22 cellular contexts compared by ENCODE assay signal in the genomic region with DNA sequence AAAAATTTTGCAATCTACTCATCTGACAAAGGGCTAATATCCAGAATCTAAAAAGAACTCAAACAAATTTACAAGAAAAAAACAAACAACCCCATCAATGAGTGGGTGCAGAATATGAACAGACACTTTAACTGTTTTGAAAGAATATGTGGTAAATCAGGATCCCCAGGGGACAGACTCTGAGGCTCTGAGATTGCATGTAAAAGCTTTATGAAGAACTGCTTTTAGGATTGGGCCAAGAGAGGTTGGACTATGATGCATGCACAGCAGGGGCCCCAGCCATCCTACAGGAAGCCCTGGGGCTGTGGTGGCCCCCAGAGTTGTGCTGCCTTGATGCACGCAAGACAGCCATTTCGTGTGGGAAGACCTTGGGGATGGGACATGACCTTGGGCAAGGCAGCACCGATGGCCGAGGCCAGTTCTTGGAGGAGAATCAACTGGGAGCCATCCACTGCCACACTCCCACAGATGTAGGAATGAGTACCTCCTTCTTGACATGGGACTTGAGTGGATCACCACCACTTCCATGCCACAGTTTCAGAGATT.
DNase-seq lines count a peak whose midpoint lies in the region; ATAC-seq, FAIRE-seq and TF ChIP-seq lines count a peak whose summit lies in the region.
"Had no signal": no experiment of that assay in that cellular context is flagged by ENCODE, and none has a peak within 500 bp of the region (broad histone marks: within the 10 kb centered on the region; RNA-seq: fewer than 3 reads in every experiment).

No MANE protein-coding gene starts in this region.

- intact Hi-C loops in kidney (cut with DNase I): no loop called here

- ATAC-seq in stimulated activated effector memory CD8-positive, alpha-beta T cell treated with anti-CD3 and anti-CD28 coated beads, Interleukin-12 subunit alpha, Interleukin-12 subunit beta, amount 100 ng/mL, for 72 hours: no peak
- no peak for ATAC-seq in HG03139 (IDR thresholded peaks at IDR 0.05; ENCODE audit: unreplicated experiment)
- ATAC-seq: SK-N-SH treated with all-trans-retinoic acid at 6 μM for 48 hours had no signal

- DNase-seq in AG10803 (ENCODE audit: low read depth): peak; percentile 85
- DNase-seq in RPMI7951 (ENCODE audit: low read depth): peak; percentile 87
- DNase-seq in choroid plexus epithelial cell (ENCODE audit: low read depth): peak; percentile 63
- no peak for DNase-seq in osteoblast (ENCODE audit: insufficient read length, low spot score, missing footprints)
- no peak for DNase-seq in stimulated activated effector memory CD8-positive, alpha-beta T cell treated with anti-CD3 and anti-CD28 coated beads, Interleukin-12 subunit alpha, Interleukin-12 subunit beta, amount 100 ng/mL, for 72 hours (ENCODE audit: low spot score in 2 of 2)
- no peak for DNase-seq in NCI-H1417 treated with DMSO at 0.1 percent for 48 hours (lab: John Stamatoyannopoulos, UW)
- no peak for DNase-seq in kidney
- DNase-seq: C1 segment of cervical spinal cord, DND-41, GF-D8, NCI-H1436 treated with DMSO at 0.1 percent for 48 hours, NCI-H2029 treated with DMSO at 0.1 percent for 48 hours, NCI-H510A treated with DMSO at 0.1 percent for 48 hours, NCI-H82, Right ventricle myocardium superior had no signal

- H3K9me3 Mint-ChIP-seq in stimulated activated effector memory CD8-positive, alpha-beta T cell treated with anti-CD3 and anti-CD28 coated beads, Interleukin-12 subunit alpha, Interleukin-12 subunit beta, amount 100 ng/mL, for 72 hours: no peaks in the 10 kb centered on the region

- H3K79me2 ChIP-seq in osteoblast (ENCODE audit: insufficient read depth, low read length): no peaks in the 10 kb centered on the region

- H3K4me1 Mint-ChIP-seq in stimulated activated effector memory CD8-positive, alpha-beta T cell treated with anti-CD3 and anti-CD28 coated beads, Interleukin-12 subunit alpha, Interleukin-12 subunit beta, amount 100 ng/mL, for 72 hours: no peaks in the 10 kb centered on the region

- FAIRE-seq in kidney (lab: Jason Lieb, UNC): no peak
- FAIRE-seq: A204.1, GM12892, H54, HTR-8/SVneo had no signal

- peaks cover 63% of the 10 kb centered on the region for H3K4me1 ChIP-seq in osteoblast (ENCODE audit: insufficient read depth, low read length)
- H3K4me1 ChIP-seq in kidney (ENCODE audit: control insufficient read depth in 1 of 2, insufficient read depth in 1 of 2, low read depth in 1 of 2, low read length in 2 of 2): no peaks in the 10 kb centered on the region

- no peak for TF ChIP-seq CTCF in AG10803 (conservative IDR thresholded peaks at IDR 0.05; ENCODE audit: low read length)
- TF ChIP-seq CTCF in choroid plexus epithelial cell (conservative IDR thresholded peaks at IDR 0.05; ENCODE audit: low read depth, low read length): no peak
- no peak for TF ChIP-seq CTCF in osteoblast (IDR thresholded peaks at IDR 0.05; ENCODE audit: extremely low read depth, low read depth, low read length)
- TF ChIP-seq CTCF in kidney (IDR thresholded peaks at IDR 0.05; ENCODE audit: borderline replicate concordance, extremely low read depth, insufficient read depth): no peak

- H3K36me3 ChIP-seq in osteoblast (ENCODE audit: insufficient read depth, low read length) (no peaks in the 10 kb centered on the region), kidney (ENCODE audit: control insufficient read depth in 1 of 2, insufficient read depth in 2 of 2, low read length in 2 of 2) (no peaks in the 10 kb centered on the region)

- H3K4me3 ChIP-seq in AG10803 (ENCODE audit: low read length) (no peak overlapping the region), choroid plexus epithelial cell (ENCODE audit: low read depth, low read length) (no peak overlapping the region), osteoblast (ENCODE audit: insufficient read depth, low read length) (no peak overlapping the region), kidney (ENCODE audit: low read length in 2 of 2) (no peak overlapping the region)

- H3K9me3 ChIP-seq in osteoblast (ENCODE audit: low read depth, low read length): no peaks in the 10 kb centered on the region
- H3K9me3 ChIP-seq in kidney (ENCODE audit: control insufficient read depth in 1 of 2, low read length in 2 of 2): no peaks in the 10 kb centered on the region

- H3K4me3 Mint-ChIP-seq in stimulated activated effector memory CD8-positive, alpha-beta T cell treated with anti-CD3 and anti-CD28 coated beads, Interleukin-12 subunit alpha, Interleukin-12 subunit beta, amount 100 ng/mL, for 72 hours: no peak overlapping the region

- no peak overlapping the region for H2AFZ ChIP-seq in osteoblast (ENCODE audit: low read length)

- H3K9ac ChIP-seq in kidney (ENCODE audit: low read length in 2 of 2): no peak overlapping the region

- no peak overlapping the region for H3K4me2 ChIP-seq in osteoblast (ENCODE audit: insufficient read depth, low read length)

- H4K20me1 ChIP-seq in osteoblast (ENCODE audit: insufficient read depth, low read length): no peaks in the 10 kb centered on the region

- no peak overlapping the region for H3K27ac Mint-ChIP-seq in stimulated activated effector memory CD8-positive, alpha-beta T cell treated with anti-CD3 and anti-CD28 coated beads, Interleukin-12 subunit alpha, Interleukin-12 subunit beta, amount 100 ng/mL, for 72 hours

- H3K27me3 ChIP-seq in osteoblast (ENCODE audit: insufficient read depth, low read length): no peaks in the 10 kb centered on the region

- H3K27ac ChIP-seq in osteoblast (ENCODE audit: low read depth, low read length) (peak overlapping the region; percentile 81), kidney (ENCODE audit: low read depth in 2 of 2, low read length in 2 of 2) (no peak overlapping the region)
- H3K27ac ChIP-seq: HL-60 had no signal

- H3K36me3 Mint-ChIP-seq in stimulated activated effector memory CD8-positive, alpha-beta T cell treated with anti-CD3 and anti-CD28 coated beads, Interleukin-12 subunit alpha, Interleukin-12 subunit beta, amount 100 ng/mL, for 72 hours: no peaks in the 10 kb centered on the region

Comparison
In these comparisons a context has a peak if more than half of its experiments do, and no peak if none do; other contexts are left out.
1. DNase-seq: peak in AG10803 (single experiment), RPMI7951 (single experiment) and choroid plexus epithelial cell (single experiment); none in osteoblast (single experiment), stimulated activated effector memory CD8-positive, alpha-beta T cell treated with anti-CD3 and anti-CD28 coated beads, Interleukin-12 subunit alpha, Interleukin-12 subunit beta, amount 100 ng/mL, for 72 hours (0 of 2), NCI-H1417 treated with DMSO at 0.1 percent for 48 hours (single experiment) and kidney (single experiment).